In the genomic region with DNA sequence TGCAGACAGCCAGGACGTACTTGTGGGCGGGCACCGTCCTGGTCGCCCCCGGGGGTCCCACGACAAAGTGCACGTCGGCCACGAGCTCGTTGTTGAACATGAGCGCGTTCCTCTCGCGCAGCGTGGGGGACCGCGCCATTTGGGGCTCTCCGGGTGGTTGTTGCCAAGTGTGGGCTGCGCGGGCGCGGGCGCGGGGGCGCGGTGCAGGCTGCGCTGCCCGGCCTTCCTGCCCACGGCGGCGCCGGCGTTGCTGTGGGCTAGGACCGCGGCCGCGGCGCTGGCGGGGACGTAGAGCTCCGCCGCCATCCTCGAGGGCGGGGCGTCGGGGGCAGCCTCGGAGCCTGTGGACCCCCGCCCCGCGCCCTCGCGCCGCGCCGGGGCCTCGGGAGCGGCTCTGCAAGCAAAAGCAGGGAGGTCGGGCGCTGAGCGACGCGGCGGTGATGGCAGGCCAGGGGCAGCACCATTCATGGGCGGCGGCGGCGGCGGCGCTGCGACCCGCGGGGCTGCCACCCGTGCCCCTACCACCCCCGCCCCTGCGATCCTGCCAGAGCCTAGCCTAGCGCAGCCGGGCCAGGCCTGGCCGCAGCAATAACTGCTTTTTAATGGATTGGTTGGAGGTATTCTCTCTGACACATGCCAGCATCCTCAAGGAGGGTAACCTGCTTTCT, we compare ENCODE assay signal across 1 cellular context.
TF ChIP-seq lines count a peak whose summit lies in the region.

No MANE protein-coding gene starts in this region.

TF ChIP-seq in SK-N-SH, 30 proteins besides CTCF, POLR2A, EP300 and RAD21 (continued from another document):
- TF ChIP-seq, protein P1, sequence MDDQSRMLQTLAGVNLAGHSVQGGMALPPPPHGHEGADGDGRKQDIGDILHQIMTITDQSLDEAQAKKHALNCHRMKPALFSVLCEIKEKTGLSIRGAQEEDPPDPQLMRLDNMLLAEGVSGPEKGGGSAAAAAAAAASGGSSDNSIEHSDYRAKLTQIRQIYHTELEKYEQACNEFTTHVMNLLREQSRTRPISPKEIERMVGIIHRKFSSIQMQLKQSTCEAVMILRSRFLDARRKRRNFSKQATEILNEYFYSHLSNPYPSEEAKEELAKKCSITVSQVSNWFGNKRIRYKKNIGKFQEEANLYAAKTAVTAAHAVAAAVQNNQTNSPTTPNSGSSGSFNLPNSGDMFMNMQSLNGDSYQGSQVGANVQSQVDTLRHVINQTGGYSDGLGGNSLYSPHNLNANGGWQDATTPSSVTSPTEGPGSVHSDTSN (IDR thresholded peaks at IDR 0.05): no peak
- TF ChIP-seq FOXJ3 (CRISPR knock-in tag; IDR thresholded peaks at IDR 0.05): no peak
TF ChIP-seq in SK-N-SH: peak in this region for 0.
